13 cellular contexts compared by ENCODE assay signal in the genomic region with DNA sequence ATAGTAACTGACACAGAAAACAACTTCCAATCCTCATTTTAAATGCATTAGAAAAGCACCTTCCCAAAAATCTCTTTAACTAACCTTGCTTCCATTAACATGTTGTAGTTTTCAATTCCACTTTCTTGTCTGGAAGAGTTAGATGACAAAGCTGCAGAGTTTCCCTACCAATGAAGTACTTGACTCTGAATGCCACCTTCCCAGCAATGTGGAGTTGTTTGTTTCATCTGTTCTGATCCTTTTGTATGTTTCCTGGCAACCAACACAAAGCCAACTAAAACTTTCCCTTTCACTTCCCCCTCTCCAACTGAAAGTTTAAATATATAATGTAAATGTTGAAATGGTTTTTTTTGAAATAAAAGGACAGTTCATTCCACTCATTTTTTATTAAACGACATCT. TPM values are rescaled to one million over a fixed set of nuclear protein-coding genes. Genes with fewer than 3 reads are reported as not detected.
A peak's percentile ranks its signal among the peaks of the same experiment; 100 is the strongest.
DNase-seq lines count a peak whose midpoint lies in the region; ATAC-seq and TF ChIP-seq lines count a peak whose summit lies in the region.
"Had no signal": no experiment of that assay in that cellular context is flagged by ENCODE, and none has a peak within 500 bp of the region (broad histone marks: within the 10 kb centered on the region; RNA-seq: fewer than 3 reads in every experiment).

Gene WDR49, minus strand, starts transcription at position 193 of the 400 bp plus-strand sequence. CDS start 517 bp downstream, outside the sequence.

- no peaks in the 10 kb centered on the region for H3K36me3 ChIP-seq in BLaER1 treated with 17β-estradiol and CSF1 and Interleukin-3, amounts not matched to agents 10 nM and 100 nM
- H3K36me3 ChIP-seq in hepatocyte (replicated peaks; ENCODE audit: insufficient read depth, low read depth) = no peaks in the 10 kb centered on the region
- no peaks in the 10 kb centered on the region for H3K36me3 ChIP-seq in CD8-positive, alpha-beta memory T cell (ENCODE audit: insufficient read depth, low read length)
- H3K36me3 ChIP-seq: spleen, transverse colon had no signal

- 80% methylated on average over 1 of the region's 1 CpG for WGBS in hepatocyte (ENCODE audit: low lambda C conversion rate, missing lambda C conversion rate)

- DNase-seq in NOMO-1 treated with DMSO at 0.1 percent for 48 hours (lab: John Stamatoyannopoulos, UW; ENCODE audit: unreplicated experiment) (peak; percentile 97), iPS DF 19.7 (ENCODE audit: low read depth, low spot score) (peak; percentile 94), hepatocyte (ENCODE audit: low spot score) (no peak)
- no peak for DNase-seq in T-helper 2 cell treated with Interferon-gamma antibody and Interleukin-4, amounts not matched to agents 5 μg/mL and 100 μg/mL, for 36 hours (ENCODE audit: low spot score)
- DNase-seq in CD8-positive, alpha-beta memory T cell = no peak
- no peak for DNase-seq in activated CD8-positive, alpha-beta T cell treated with anti-CD3 and anti-CD28 coated beads for 36 hours
- DNase-seq: amniotic stem cell, spleen, transverse colon had no signal

- H3K36me3 Mint-ChIP-seq in T-helper 2 cell treated with Interferon-gamma antibody and Interleukin-4, amounts not matched to agents 5 μg/mL and 100 μg/mL, for 36 hours (ENCODE audit: low read depth) = no peaks in the 10 kb centered on the region
- peaks cover 0 to 2% (median 0%) of the 10 kb centered on the region in 3 donors for H3K36me3 Mint-ChIP-seq in CD8-positive, alpha-beta memory T cell
- H3K36me3 Mint-ChIP-seq in activated CD8-positive, alpha-beta T cell treated with anti-CD3 and anti-CD28 coated beads for 36 hours (ENCODE audit: low read depth) = peaks cover 2% of the 10 kb centered on the region

- H3K9me3 ChIP-seq in BLaER1 treated with 17β-estradiol and CSF1 and Interleukin-3, amounts not matched to agents 10 nM and 100 nM (replicated peaks in 1 of 11) = peaks cover 0 to 10% (median 0%) of the 10 kb centered on the region in 11 experiments; a peak in 8 of 22 replicates
- no peaks in the 10 kb centered on the region for H3K9me3 ChIP-seq in hepatocyte (ENCODE audit: low read depth)
- no peaks in the 10 kb centered on the region for H3K9me3 ChIP-seq in CD8-positive, alpha-beta memory T cell (ENCODE audit: low read length)
- H3K9me3 ChIP-seq: transverse colon had no signal

- no peaks in the 10 kb centered on the region for H4K20me1 ChIP-seq in BLaER1 treated with 17β-estradiol and CSF1 and Interleukin-3, amounts not matched to agents 10 nM and 100 nM
- H4K20me1 ChIP-seq in hepatocyte (ENCODE audit: insufficient read depth, poor library complexity, severe bottlenecking) = no peaks in the 10 kb centered on the region

- peak within 1 kb of the TSS; percentile 14 to 63 (median 43); a peak in 18 of 22 replicates for H3K4me2 ChIP-seq in BLaER1 treated with 17β-estradiol and CSF1 and Interleukin-3, amounts not matched to agents 10 nM and 100 nM
- no peak within 1 kb of the TSS for H3K4me2 ChIP-seq in hepatocyte

- no peaks in the 10 kb centered on the region for H3K9me2 ChIP-seq in hepatocyte (replicated peaks; ENCODE audit: insufficient read depth)

- POLR2A ChIA-PET in CD8-positive, alpha-beta memory T cell (lab: Charles Lee) = no interaction called here
- POLR2A ChIA-PET in activated CD8-positive, alpha-beta T cell treated with anti-CD3 and anti-CD28 coated beads for 36 hours (lab: Charles Lee) = no interaction called here

- no peak for TF ChIP-seq CTCF in hepatocyte (IDR thresholded peaks at IDR 0.05; ENCODE audit: poor library complexity)
- TF ChIP-seq CTCF in activated CD8-positive, alpha-beta T cell treated with anti-CD3 and anti-CD28 coated beads for 36 hours (IDR thresholded peaks at IDR 0.05) = no peak

- ATAC-seq in HG02610 (IDR thresholded peaks at IDR 0.05; ENCODE audit: unreplicated experiment) = peak; percentile 65
- ATAC-seq in activated CD8-positive, alpha-beta T cell treated with anti-CD3 and anti-CD28 coated beads for 36 hours = no peak
- ATAC-seq: HepG2 had no signal

- H3K4me1 Mint-ChIP-seq in T-helper 2 cell treated with Interferon-gamma antibody and Interleukin-4, amounts not matched to agents 5 μg/mL and 100 μg/mL, for 36 hours (ENCODE audit: low read depth) = no peaks in the 10 kb centered on the region
- H3K4me1 Mint-ChIP-seq in CD8-positive, alpha-beta memory T cell = peaks cover 6 to 14% (median 7%) of the 10 kb centered on the region in 3 donors
- H3K4me1 Mint-ChIP-seq in activated CD8-positive, alpha-beta T cell treated with anti-CD3 and anti-CD28 coated beads for 36 hours (ENCODE audit: low read depth) = peaks cover 8% of the 10 kb centered on the region

- no peak within 1 kb of the TSS for H3K27ac Mint-ChIP-seq in T-helper 2 cell treated with Interferon-gamma antibody and Interleukin-4, amounts not matched to agents 5 μg/mL and 100 μg/mL, for 36 hours
- peak within 1 kb of the TSS in 1 of 8 donors; percentile 32 for H3K27ac Mint-ChIP-seq in CD8-positive, alpha-beta memory T cell
- no peak within 1 kb of the TSS for H3K27ac Mint-ChIP-seq in activated CD8-positive, alpha-beta T cell treated with anti-CD3 and anti-CD28 coated beads for 36 hours

- intact Hi-C loops in activated CD8-positive, alpha-beta T cell treated with anti-CD3 and anti-CD28 coated beads for 36 hours (cut with micrococcal nuclease) = no loop called here

- H3K27me3 ChIP-seq in BLaER1 treated with 17β-estradiol and CSF1 and Interleukin-3, amounts not matched to agents 10 nM and 100 nM = no peaks in the 10 kb centered on the region
- H3K27me3 ChIP-seq in hepatocyte = no peaks in the 10 kb centered on the region
- H3K27me3 ChIP-seq in CD8-positive, alpha-beta memory T cell (ENCODE audit: insufficient read depth, low read length, poor library complexity, severe bottlenecking) = no peaks in the 10 kb centered on the region
- H3K27me3 ChIP-seq: spleen, transverse colon had no signal

- peak within 1 kb of the TSS in 8 of 11 experiments; percentile 4 to 71 (median 42); a peak in 10 of 22 replicates for H3K27ac ChIP-seq in BLaER1 treated with 17β-estradiol and CSF1 and Interleukin-3, amounts not matched to agents 10 nM and 100 nM
- no peak within 1 kb of the TSS for H3K27ac ChIP-seq in hepatocyte
- no peak within 1 kb of the TSS for H3K27ac ChIP-seq in CD8-positive, alpha-beta memory T cell (ENCODE audit: low read depth, low read length)
- H3K27ac ChIP-seq: transverse colon had no signal

- no peaks in the 10 kb centered on the region for H3K79me2 ChIP-seq in hepatocyte

- no peak within 1 kb of the TSS for H2AFZ ChIP-seq in hepatocyte

- peak within 1 kb of the TSS in 2 of 11 experiments; percentile 2 to 50; a peak in 2 of 22 replicates for H3K9ac ChIP-seq in BLaER1 treated with 17β-estradiol and CSF1 and Interleukin-3, amounts not matched to agents 10 nM and 100 nM

- H3K27me3 Mint-ChIP-seq in T-helper 2 cell treated with Interferon-gamma antibody and Interleukin-4, amounts not matched to agents 5 μg/mL and 100 μg/mL, for 36 hours (ENCODE audit: low read depth) = no peaks in the 10 kb centered on the region
- peaks cover 5 to 12% of the 10 kb centered on the region in 2 donors for H3K27me3 Mint-ChIP-seq in CD8-positive, alpha-beta memory T cell
- no peaks in the 10 kb centered on the region for H3K27me3 Mint-ChIP-seq in activated CD8-positive, alpha-beta T cell treated with anti-CD3 and anti-CD28 coated beads for 36 hours

- no peak within 1 kb of the TSS for H3K4me3 ChIP-seq in BLaER1 treated with 17β-estradiol and CSF1 and Interleukin-3, amounts not matched to agents 10 nM and 100 nM
- no peak within 1 kb of the TSS for H3K4me3 ChIP-seq in hepatocyte
- H3K4me3 ChIP-seq in CD8-positive, alpha-beta memory T cell (ENCODE audit: low read length) = no peak within 1 kb of the TSS
- H3K4me3 ChIP-seq: spleen, transverse colon had no signal

- CTCF ChIA-PET in CD8-positive, alpha-beta memory T cell (lab: Charles Lee) = no interaction called here
- CTCF ChIA-PET in activated CD8-positive, alpha-beta T cell treated with anti-CD3 and anti-CD28 coated beads for 36 hours (lab: Charles Lee) = interaction anchor here (0.6 to 0.8 kb wide), 2 partner anchors 30 to 31 kb away, joined by 3 read pairs; no protein-coding TSS in a partner anchor

- H3K4me3 Mint-ChIP-seq in T-helper 2 cell treated with Interferon-gamma antibody and Interleukin-4, amounts not matched to agents 5 μg/mL and 100 μg/mL, for 36 hours = no peak within 1 kb of the TSS
- H3K4me3 Mint-ChIP-seq in CD8-positive, alpha-beta memory T cell = no peak within 1 kb of the TSS
- no peak within 1 kb of the TSS for H3K4me3 Mint-ChIP-seq in activated CD8-positive, alpha-beta T cell treated with anti-CD3 and anti-CD28 coated beads for 36 hours

- H3K4me1 ChIP-seq in BLaER1 treated with 17β-estradiol and CSF1 and Interleukin-3, amounts not matched to agents 10 nM and 100 nM = peaks cover 4 to 11% (median 9%) of the 10 kb centered on the region in 10 experiments; a peak in 16 of 20 replicates
- peaks cover 3% of the 10 kb centered on the region for H3K4me1 ChIP-seq in hepatocyte (ENCODE audit: insufficient read depth)
- H3K4me1 ChIP-seq in CD8-positive, alpha-beta memory T cell (ENCODE audit: insufficient read depth, low read length) = no peaks in the 10 kb centered on the region
- H3K4me1 ChIP-seq: transverse colon had no signal

- no peaks in the 10 kb centered on the region for H3K9me3 Mint-ChIP-seq in T-helper 2 cell treated with Interferon-gamma antibody and Interleukin-4, amounts not matched to agents 5 μg/mL and 100 μg/mL, for 36 hours
- H3K9me3 Mint-ChIP-seq in CD8-positive, alpha-beta memory T cell = no peaks in the 10 kb centered on the region
- H3K9me3 Mint-ChIP-seq in activated CD8-positive, alpha-beta T cell treated with anti-CD3 and anti-CD28 coated beads for 36 hours = no peaks in the 10 kb centered on the region

RNA-seq across cellular contexts. Expression of gene WDR49, which starts in this region (rescaled TPM):
- not detected in 2 replicates for total RNA-seq in hepatocyte
- not detected in 2 replicates for polyA plus RNA-seq in hepatocyte
- under 1 TPM; 0.35 to 0.74 TPM for total RNA-seq in CD8-positive, alpha-beta memory T cell
- not detected for polyA plus RNA-seq in CD8-positive, alpha-beta memory T cell
- under 1 TPM; 0.29 to 0.36 TPM for total RNA-seq in activated CD8-positive, alpha-beta T cell treated with anti-CD3 and anti-CD28 coated beads for 36 hours
- polyA plus RNA-seq: BJ, HepG2 had no signal

Comparison
In these comparisons a context has a peak if more than half of its experiments do, and no peak if none do; other contexts are left out.
1. H3K27ac ChIP-seq: peak in BLaER1 treated with 17β-estradiol and CSF1 and Interleukin-3, amounts not matched to agents 10 nM and 100 nM (8 of 11); none in hepatocyte (single experiment) and CD8-positive, alpha-beta memory T cell (single experiment).
2. DNase-seq: peak in NOMO-1 treated with DMSO at 0.1 percent for 48 hours (single experiment) and iPS DF 19.7 (single experiment); none in hepatocyte (single experiment), T-helper 2 cell treated with Interferon-gamma antibody and Interleukin-4, amounts not matched to agents 5 μg/mL and 100 μg/mL, for 36 hours (single experiment), CD8-positive, alpha-beta memory T cell (0 of 5) and activated CD8-positive, alpha-beta T cell treated with anti-CD3 and anti-CD28 coated beads for 36 hours (single experiment).